27 cellular contexts compared by ENCODE assay signal in the genomic region with DNA sequence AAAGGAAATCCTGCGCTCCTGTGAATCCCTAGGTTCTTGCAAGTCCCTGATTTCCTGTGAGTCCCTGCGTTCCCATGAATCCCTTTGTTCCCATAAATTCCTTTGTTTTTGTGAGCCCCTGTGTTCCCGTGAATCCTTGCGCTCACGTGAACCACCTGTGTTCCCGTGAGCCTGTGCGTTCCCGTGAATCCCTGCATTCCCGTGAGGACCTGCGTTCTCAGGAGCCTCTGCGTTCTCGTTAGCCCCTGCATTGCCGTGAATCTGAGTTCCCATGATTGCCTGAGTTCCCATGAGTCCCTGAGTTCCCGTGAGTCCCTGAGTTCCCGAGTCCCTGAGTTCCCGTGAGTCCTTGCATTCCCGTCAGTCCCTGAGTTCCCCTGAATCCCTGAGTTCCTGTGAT.
"Had no signal": no experiment of that assay in that cellular context is flagged by ENCODE, and none has a peak within 500 bp of the region (broad histone marks: within the 10 kb centered on the region; RNA-seq: fewer than 3 reads in every experiment).

No MANE protein-coding gene starts in this region.

- H3K4me3 Mint-ChIP-seq: activated CD4-positive, alpha-beta memory T cell treated with anti-CD3 and anti-CD28 coated beads, Interleukin-2, amount 10 ng/mL, durations not matched to agents 7 days and 5 days; activated CD4-positive, alpha-beta T cell treated with anti-CD3 and anti-CD28 coated beads, Interleukin-2, amount 10 ng/mL, durations not matched to agents 7 days and 5 days; activated naive CD4-positive, alpha-beta T cell treated with anti-CD3 and anti-CD28 coated beads, Interleukin-2, amount 50 U/mL, for 24 hours; activated naive CD8-positive, alpha-beta T cell treated with anti-CD3 and anti-CD28 coated beads, Interleukin-2, amount 50 U/mL, for 24 hours; natural killer cell; stimulated activated effector memory CD8-positive, alpha-beta T cell treated with anti-CD3 and anti-CD28 coated beads, Interleukin-12 subunit alpha, Interleukin-12 subunit beta, amount 100 ng/mL, for 72 hours; stimulated activated naive CD8-positive, alpha-beta T cell treated with anti-CD3 and anti-CD28 coated beads, Interleukin-15, Interleukin-2, amounts not matched to agents 100 ng/mL and 50 ng/mL, for 24 hours; T-helper 1 cell treated with Interleukin-12 subunit alpha and Interleukin-12 subunit beta and Interleukin-4 antibody, amounts not matched to agents 30 μg/mL and 1 μg/mL, for 36 hours; type B pancreatic cell had no signal

- H3K36me3 Mint-ChIP-seq: activated naive CD4-positive, alpha-beta T cell treated with anti-CD3 and anti-CD28 coated beads, Interleukin-2, amount 50 U/mL, for 24 hours; natural killer cell; stimulated activated effector memory CD8-positive, alpha-beta T cell treated with anti-CD3 and anti-CD28 coated beads, Interleukin-12 subunit alpha, Interleukin-12 subunit beta, amount 100 ng/mL, for 72 hours; type B pancreatic cell had no signal

- H3K9me3 Mint-ChIP-seq: activated CD4-positive, alpha-beta memory T cell treated with anti-CD3 and anti-CD28 coated beads, Interleukin-2, amount 10 ng/mL, durations not matched to agents 7 days and 5 days; activated CD4-positive, alpha-beta T cell treated with anti-CD3 and anti-CD28 coated beads, Interleukin-2, amount 10 ng/mL, durations not matched to agents 7 days and 5 days; activated naive CD4-positive, alpha-beta T cell treated with anti-CD3 and anti-CD28 coated beads, Interleukin-2, amount 50 U/mL, for 24 hours; activated naive CD8-positive, alpha-beta T cell treated with anti-CD3 and anti-CD28 coated beads, Interleukin-2, amount 50 U/mL, for 24 hours; activated T-helper 2 cell treated with anti-CD3 and anti-CD28 coated beads, Interferon-gamma antibody, Interleukin-2, Interleukin-4, amounts not matched to agents 10 μg/mL and 5 μg/mL and 100 μg/mL, durations not matched to agents 14 hours and 24 hours and 36 hours; natural killer cell; stimulated activated effector memory CD8-positive, alpha-beta T cell treated with anti-CD3 and anti-CD28 coated beads, Interleukin-12 subunit alpha, Interleukin-12 subunit beta, amount 100 ng/mL, for 72 hours; stimulated activated naive CD8-positive, alpha-beta T cell treated with anti-CD3 and anti-CD28 coated beads, Interleukin-15, Interleukin-2, amounts not matched to agents 100 ng/mL and 50 ng/mL, for 24 hours; T-helper 1 cell treated with Interleukin-12 subunit alpha and Interleukin-12 subunit beta and Interleukin-4 antibody, amounts not matched to agents 30 μg/mL and 1 μg/mL, for 36 hours; type B pancreatic cell had no signal

- H3K4me1 Mint-ChIP-seq: activated CD4-positive, alpha-beta memory T cell treated with anti-CD3 and anti-CD28 coated beads, Interleukin-2, amount 10 ng/mL, durations not matched to agents 7 days and 5 days; activated CD4-positive, alpha-beta T cell treated with anti-CD3 and anti-CD28 coated beads, Interleukin-2, amount 10 ng/mL, durations not matched to agents 7 days and 5 days; activated naive CD4-positive, alpha-beta T cell treated with anti-CD3 and anti-CD28 coated beads, Interleukin-2, amount 50 U/mL, for 24 hours; activated naive CD8-positive, alpha-beta T cell treated with anti-CD3 and anti-CD28 coated beads, Interleukin-2, amount 50 U/mL, for 24 hours; natural killer cell; stimulated activated effector memory CD8-positive, alpha-beta T cell treated with anti-CD3 and anti-CD28 coated beads, Interleukin-12 subunit alpha, Interleukin-12 subunit beta, amount 100 ng/mL, for 72 hours had no signal

- H3K27ac ChIP-seq: esophagus muscularis mucosa, foreskin keratinocyte, heart right ventricle, left lung, lower lobe of right lung, neutrophil, skin epidermis, uterus had no signal

- H3K36me3 ChIP-seq: esophagus muscularis mucosa, heart right ventricle, left lung, lower lobe of right lung, neutrophil, uterus had no signal

- H3K27ac Mint-ChIP-seq: activated CD4-positive, alpha-beta memory T cell treated with anti-CD3 and anti-CD28 coated beads, Interleukin-2, amount 10 ng/mL, durations not matched to agents 7 days and 5 days; activated CD4-positive, alpha-beta T cell treated with anti-CD3 and anti-CD28 coated beads, Interleukin-2, amount 10 ng/mL, durations not matched to agents 7 days and 5 days; activated naive CD4-positive, alpha-beta T cell treated with anti-CD3 and anti-CD28 coated beads, Interleukin-2, amount 50 U/mL, for 24 hours; activated naive CD8-positive, alpha-beta T cell treated with anti-CD3 and anti-CD28 coated beads, Interleukin-2, amount 50 U/mL, for 24 hours; activated T-helper 2 cell treated with anti-CD3 and anti-CD28 coated beads, Interferon-gamma antibody, Interleukin-2, Interleukin-4, amounts not matched to agents 10 μg/mL and 5 μg/mL and 100 μg/mL, durations not matched to agents 14 hours and 24 hours and 36 hours; natural killer cell; progenitor cell of endocrine pancreas; stimulated activated effector memory CD8-positive, alpha-beta T cell treated with anti-CD3 and anti-CD28 coated beads, Interleukin-12 subunit alpha, Interleukin-12 subunit beta, amount 100 ng/mL, for 72 hours; stimulated activated naive CD8-positive, alpha-beta T cell treated with anti-CD3 and anti-CD28 coated beads, Interleukin-15, Interleukin-2, amounts not matched to agents 100 ng/mL and 50 ng/mL, for 24 hours; T-helper 1 cell treated with Interleukin-12 subunit alpha and Interleukin-12 subunit beta and Interleukin-4 antibody, amounts not matched to agents 30 μg/mL and 1 μg/mL, for 36 hours; type B pancreatic cell had no signal

- H3K27me3 Mint-ChIP-seq: activated CD4-positive, alpha-beta memory T cell treated with anti-CD3 and anti-CD28 coated beads, Interleukin-2, amount 10 ng/mL, durations not matched to agents 7 days and 5 days; activated CD4-positive, alpha-beta T cell treated with anti-CD3 and anti-CD28 coated beads, Interleukin-2, amount 10 ng/mL, durations not matched to agents 7 days and 5 days; activated naive CD4-positive, alpha-beta T cell treated with anti-CD3 and anti-CD28 coated beads, Interleukin-2, amount 50 U/mL, for 24 hours; activated naive CD8-positive, alpha-beta T cell treated with anti-CD3 and anti-CD28 coated beads, Interleukin-2, amount 50 U/mL, for 24 hours; stimulated activated naive CD8-positive, alpha-beta T cell treated with anti-CD3 and anti-CD28 coated beads, Interleukin-15, Interleukin-2, amounts not matched to agents 100 ng/mL and 50 ng/mL, for 24 hours had no signal

- H3K27me3 ChIP-seq: esophagus muscularis mucosa, foreskin keratinocyte, left lung, neutrophil, uterus had no signal

- H3K4me3 ChIP-seq: esophagus muscularis mucosa, heart right ventricle, left lung, lower lobe of right lung, skin epidermis, uterus had no signal

- DNase-seq: activated CD4-positive, alpha-beta memory T cell treated with anti-CD3 and anti-CD28 coated beads, Interleukin-2, amount 10 ng/mL, durations not matched to agents 7 days and 5 days; activated CD4-positive, alpha-beta T cell treated with anti-CD3 and anti-CD28 coated beads for 1 hour; activated CD4-positive, alpha-beta T cell treated with anti-CD3 and anti-CD28 coated beads, Interleukin-2, amount 10 ng/mL, durations not matched to agents 7 days and 5 days; activated naive CD8-positive, alpha-beta T cell treated with anti-CD3 and anti-CD28 coated beads, Interleukin-2, amount 50 U/mL, for 24 hours; activated T-cell treated with anti-CD3 and anti-CD28 coated beads, Interleukin-2, amount 50 U/mL, for 48 hours; amygdala; caudate nucleus; foreskin keratinocyte; heart right ventricle; left lung; lower lobe of right lung; mesenchymal stem cell; natural killer cell; stimulated activated CD4-positive, alpha-beta T cell treated with anti-CD3 and anti-CD28 coated beads, Interleukin-12 subunit alpha, Interleukin-12 subunit beta, amount 100 ng/mL, for 4 hours; stimulated activated CD4-positive, alpha-beta T cell treated with anti-CD3 and anti-CD28 coated beads, Interleukin-4, amount 100 ng/mL, for 1 hour; T1000; uterus had no signal

- H3K9me3 ChIP-seq: esophagus muscularis mucosa, heart right ventricle, left lung, lower lobe of right lung, neutrophil, uterus had no signal

- H3K4me1 ChIP-seq: esophagus muscularis mucosa, foreskin keratinocyte, heart right ventricle, left lung, lower lobe of right lung, uterus had no signal
